Comparison of ENCODE assay signal across 2 cellular contexts in the genomic region with DNA sequence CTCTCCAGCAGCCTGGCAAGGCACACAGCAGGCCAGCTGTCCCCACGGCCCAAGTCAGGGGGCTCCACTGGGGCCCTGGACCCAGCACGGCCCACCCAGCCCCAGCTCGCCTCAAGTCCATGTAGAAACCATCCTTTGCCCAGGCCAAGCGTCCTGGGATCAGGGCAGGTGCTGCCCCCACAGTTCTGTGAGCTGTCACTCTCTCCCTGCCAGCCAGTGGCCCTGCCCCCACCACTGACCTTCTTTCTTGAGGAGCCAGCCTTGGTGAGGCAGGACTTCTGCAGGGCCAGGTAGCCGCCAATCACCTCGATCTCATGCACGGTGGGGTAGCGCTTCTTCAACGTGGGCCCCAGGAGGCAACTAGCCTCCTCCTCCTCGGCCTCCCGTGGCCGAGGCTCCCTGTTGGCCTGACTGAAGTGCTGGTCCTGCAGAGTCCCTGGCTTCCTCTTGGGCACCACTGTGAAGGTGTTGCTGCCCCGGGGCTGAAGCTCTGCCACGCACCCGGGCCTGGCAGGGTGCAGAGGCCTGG.
TF ChIP-seq lines count a peak whose summit lies in the region.

No MANE protein-coding gene starts in this region.

TF ChIP-seq in A549, 52 proteins besides CTCF, POLR2A, EP300 and RAD21:
- no peak for TF ChIP-seq TFCP2L1 (CRISPR knock-in tag; IDR thresholded peaks at IDR 0.05)
- TF ChIP-seq KDM1A (IDR thresholded peaks at IDR 0.05; ENCODE audit: low read depth) = no peak
- no peak for TF ChIP-seq MAFK (IDR thresholded peaks at IDR 0.05; ENCODE audit: partially characterized antibody)
- no peak for TF ChIP-seq ZC3H11A (IDR thresholded peaks at IDR 0.05)
- TF ChIP-seq CEBPB (IDR thresholded peaks at IDR 0.05) = no peak
- TF ChIP-seq, protein P1, sequence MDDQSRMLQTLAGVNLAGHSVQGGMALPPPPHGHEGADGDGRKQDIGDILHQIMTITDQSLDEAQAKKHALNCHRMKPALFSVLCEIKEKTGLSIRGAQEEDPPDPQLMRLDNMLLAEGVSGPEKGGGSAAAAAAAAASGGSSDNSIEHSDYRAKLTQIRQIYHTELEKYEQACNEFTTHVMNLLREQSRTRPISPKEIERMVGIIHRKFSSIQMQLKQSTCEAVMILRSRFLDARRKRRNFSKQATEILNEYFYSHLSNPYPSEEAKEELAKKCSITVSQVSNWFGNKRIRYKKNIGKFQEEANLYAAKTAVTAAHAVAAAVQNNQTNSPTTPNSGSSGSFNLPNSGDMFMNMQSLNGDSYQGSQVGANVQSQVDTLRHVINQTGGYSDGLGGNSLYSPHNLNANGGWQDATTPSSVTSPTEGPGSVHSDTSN (IDR thresholded peaks at IDR 0.05) = no peak
- TF ChIP-seq HOXB5 (CRISPR knock-in tag; IDR thresholded peaks at IDR 0.05) = no peak
- no peak for TF ChIP-seq ZFP36 (IDR thresholded peaks at IDR 0.05; ENCODE audit: borderline replicate concordance, partially characterized antibody)
- TF ChIP-seq, protein P2, sequence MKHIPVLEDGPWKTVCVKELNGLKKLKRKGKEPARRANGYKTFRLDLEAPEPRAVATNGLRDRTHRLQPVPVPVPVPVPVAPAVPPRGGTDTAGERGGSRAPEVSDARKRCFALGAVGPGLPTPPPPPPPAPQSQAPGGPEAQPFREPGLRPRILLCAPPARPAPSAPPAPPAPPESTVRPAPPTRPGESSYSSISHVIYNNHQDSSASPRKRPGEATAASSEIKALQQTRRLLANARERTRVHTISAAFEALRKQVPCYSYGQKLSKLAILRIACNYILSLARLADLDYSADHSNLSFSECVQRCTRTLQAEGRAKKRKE (CRISPR knock-in tag; IDR thresholded peaks at IDR 0.05; ENCODE audit: low read depth) = no peak
- TF ChIP-seq JUNB (IDR thresholded peaks at IDR 0.05) = no peak
- TF ChIP-seq, protein P3, sequence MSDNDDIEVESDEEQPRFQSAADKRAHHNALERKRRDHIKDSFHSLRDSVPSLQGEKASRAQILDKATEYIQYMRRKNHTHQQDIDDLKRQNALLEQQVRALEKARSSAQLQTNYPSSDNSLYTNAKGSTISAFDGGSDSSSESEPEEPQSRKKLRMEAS (IDR thresholded peaks at IDR 0.05) = no peak
- TF ChIP-seq, protein P4, sequence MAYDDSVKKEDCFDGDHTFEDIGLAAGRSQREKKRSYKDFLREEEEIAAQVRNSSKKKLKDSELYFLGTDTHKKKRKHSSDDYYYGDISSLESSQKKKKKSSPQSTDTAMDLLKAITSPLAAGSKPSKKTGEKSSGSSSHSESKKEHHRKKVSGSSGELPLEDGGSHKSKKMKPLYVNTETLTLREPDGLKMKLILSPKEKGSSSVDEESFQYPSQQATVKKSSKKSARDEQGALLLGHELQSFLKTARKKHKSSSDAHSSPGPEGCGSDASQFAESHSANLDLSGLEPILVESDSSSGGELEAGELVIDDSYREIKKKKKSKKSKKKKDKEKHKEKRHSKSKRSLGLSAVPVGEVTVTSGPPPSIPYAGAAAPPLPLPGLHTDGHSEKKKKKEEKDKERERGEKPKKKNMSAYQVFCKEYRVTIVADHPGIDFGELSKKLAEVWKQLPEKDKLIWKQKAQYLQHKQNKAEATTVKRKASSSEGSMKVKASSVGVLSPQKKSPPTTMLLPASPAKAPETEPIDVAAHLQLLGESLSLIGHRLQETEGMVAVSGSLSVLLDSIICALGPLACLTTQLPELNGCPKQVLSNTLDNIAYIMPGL (CRISPR knock-in tag; IDR thresholded peaks at IDR 0.05; ENCODE audit: borderline replicate concordance) = no peak
- no peak for TF ChIP-seq GATA3 (IDR thresholded peaks at IDR 0.05; ENCODE audit: borderline replicate concordance)
- no peak for TF ChIP-seq NR3C1 (IDR thresholded peaks at IDR 0.05)
- no peak for TF ChIP-seq TP53 (CRISPR knock-in tag; IDR thresholded peaks at IDR 0.05)
- TF ChIP-seq, protein P5, sequence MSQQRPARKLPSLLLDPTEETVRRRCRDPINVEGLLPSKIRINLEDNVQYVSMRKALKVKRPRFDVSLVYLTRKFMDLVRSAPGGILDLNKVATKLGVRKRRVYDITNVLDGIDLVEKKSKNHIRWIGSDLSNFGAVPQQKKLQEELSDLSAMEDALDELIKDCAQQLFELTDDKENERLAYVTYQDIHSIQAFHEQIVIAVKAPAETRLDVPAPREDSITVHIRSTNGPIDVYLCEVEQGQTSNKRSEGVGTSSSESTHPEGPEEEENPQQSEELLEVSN (IDR thresholded peaks at IDR 0.05; ENCODE audit: borderline replicate concordance, low read depth) = no peak
- no peak for TF ChIP-seq CHD2 (IDR thresholded peaks at IDR 0.05; ENCODE audit: low read length, partially characterized antibody)
- TF ChIP-seq CBX8 (IDR thresholded peaks at IDR 0.05) = no peak
- no peak for TF ChIP-seq PHF8 (IDR thresholded peaks at IDR 0.05; ENCODE audit: borderline replicate concordance, low read depth)
TF ChIP-seq in A549: peak in this region for 0.

TF ChIP-seq in GM23338, 12 proteins besides CTCF, POLR2A, EP300 and RAD21:
- no peak for TF ChIP-seq POLR2AphosphoS5 (IDR thresholded peaks at IDR 0.05; ENCODE audit: low read depth)
- TF ChIP-seq EZH2 (IDR thresholded peaks at IDR 0.05; ENCODE audit: low read depth, unreplicated experiment) = no peak
- no peak for TF ChIP-seq CREB1 (CRISPR knock-in tag; IDR thresholded peaks at IDR 0.05; ENCODE audit: low read depth)
TF ChIP-seq in GM23338: peak in this region for 0.
